9 cellular contexts compared by ENCODE assay signal in genomic region chr7:43904533-43905208, GRCh38. TPM values are rescaled to one million over a fixed set of nuclear protein-coding genes. Genes with fewer than 3 reads are reported as not detected.
DNase-seq lines count a peak whose midpoint lies in the region; ATAC-seq lines count a peak whose summit lies in the region.
"Had no signal": no experiment of that assay in that cellular context is flagged by ENCODE, and none has a peak within 500 bp of the region (broad histone marks: within the 10 kb centered on the region; RNA-seq: fewer than 3 reads in every experiment).

No MANE protein-coding gene starts in this region.

- POLR2A ChIA-PET in activated CD8-positive, alpha-beta T cell treated with anti-CD3 and anti-CD28 coated beads, Interleukin-2, amount 10 ng/mL, durations not matched to agents 7 days and 5 days (lab: Charles Lee), result interaction anchor here (0.6 to 2.9 kb wide), 5 partner anchors 10 to 1503 kb away, joined by 3 to 9 read pairs (median 4); partner anchors contain the start of gene MRPS24

- H3K27me3 ChIP-seq in iPS-15b (ENCODE audit: control insufficient read depth, insufficient read depth, low read length) (peaks cover 2% of the 10 kb centered on the region), stomach smooth muscle (ENCODE audit: control insufficient read depth in 1 of 2, insufficient read depth in 2 of 2, low read length in 2 of 2) (no peaks in the 10 kb centered on the region)

- peaks cover 16% of the 10 kb centered on the region for H3K4me1 ChIP-seq in iPS-15b (ENCODE audit: control insufficient read depth, insufficient read depth, low read length)
- peaks cover 15% of the 10 kb centered on the region for H3K4me1 ChIP-seq in stomach smooth muscle (ENCODE audit: control insufficient read depth, insufficient read depth, low read length)

- no peaks in the 10 kb centered on the region for H3K27me3 Mint-ChIP-seq in activated CD8-positive, alpha-beta T cell treated with anti-CD3 and anti-CD28 coated beads, Interleukin-2, amount 10 ng/mL, durations not matched to agents 7 days and 5 days (ENCODE audit: low read depth)

- H3K4me3 ChIP-seq in iPS-15b (ENCODE audit: low read depth, low read length) (peak overlapping the region; percentile 64), stomach smooth muscle (ENCODE audit: low read length in 2 of 2) (peak overlapping the region; percentile 71 to 86)

- no peaks in the 10 kb centered on the region for H3K9me3 Mint-ChIP-seq in activated CD8-positive, alpha-beta T cell treated with anti-CD3 and anti-CD28 coated beads, Interleukin-2, amount 10 ng/mL, durations not matched to agents 7 days and 5 days (ENCODE audit: insufficient read depth)

- H3K27ac Mint-ChIP-seq in activated CD8-positive, alpha-beta T cell treated with anti-CD3 and anti-CD28 coated beads, Interleukin-2, amount 10 ng/mL, durations not matched to agents 7 days and 5 days, result no peak overlapping the region

- H3K36me3 ChIP-seq in iPS-15b (ENCODE audit: control insufficient read depth, insufficient read depth, low read length) (no peaks in the 10 kb centered on the region), stomach smooth muscle (ENCODE audit: control insufficient read depth in 2 of 2, insufficient read depth in 2 of 2, low read length in 2 of 2) (no peaks in the 10 kb centered on the region)

- CTCF ChIA-PET in activated CD8-positive, alpha-beta T cell treated with anti-CD3 and anti-CD28 coated beads, Interleukin-2, amount 10 ng/mL, durations not matched to agents 7 days and 5 days (lab: Charles Lee), result interaction anchor here (1.3 kb wide), 1 partner anchor 13 kb away, joined by 3 read pairs; no protein-coding TSS in a partner anchor

- H3K9ac ChIP-seq in iPS-15b (ENCODE audit: low read depth, low read length) (no peak overlapping the region), stomach smooth muscle (ENCODE audit: low read length in 2 of 2) (peak overlapping the region; percentile 87 to 91)

- peak; percentile 46 to 50 for ATAC-seq in activated CD4-positive, CD25-positive, alpha-beta regulatory T cell treated with anti-CD3 and anti-CD28 coated beads, Interleukin-2, amount 50 U/mL, for 24 hours
- ATAC-seq in activated CD8-positive, alpha-beta T cell treated with anti-CD3 and anti-CD28 coated beads, Interleukin-2, amount 10 ng/mL, durations not matched to agents 7 days and 5 days, result no peak
- ATAC-seq in HG03378 (IDR thresholded peaks at IDR 0.05; ENCODE audit: unreplicated experiment), result no peak

- H3K4me3 Mint-ChIP-seq in activated CD8-positive, alpha-beta T cell treated with anti-CD3 and anti-CD28 coated beads, Interleukin-2, amount 10 ng/mL, durations not matched to agents 7 days and 5 days, result peak overlapping the region; percentile 89

- DNase-seq in activated CD4-positive, CD25-positive, alpha-beta regulatory T cell treated with anti-CD3 and anti-CD28 coated beads, Interleukin-2, amount 50 U/mL, for 72 hours, result no peak
- no peak for DNase-seq in activated CD8-positive, alpha-beta T cell treated with anti-CD3 and anti-CD28 coated beads, Interleukin-2, amount 10 ng/mL, durations not matched to agents 7 days and 5 days
- DNase-seq in islet precursor cell (no peak), caudate nucleus (lab: John Stamatoyannopoulos, UW) (no peak)
- DNase-seq: NCI-H1694 had no signal

- H3K9me3 ChIP-seq in iPS-15b (ENCODE audit: control insufficient read depth, insufficient read depth, low read length) (no peaks in the 10 kb centered on the region), stomach smooth muscle (ENCODE audit: control insufficient read depth in 2 of 2, low read length in 2 of 2) (no peaks in the 10 kb centered on the region)

- peaks cover 1% of the 10 kb centered on the region for H3K36me3 Mint-ChIP-seq in activated CD8-positive, alpha-beta T cell treated with anti-CD3 and anti-CD28 coated beads, Interleukin-2, amount 10 ng/mL, durations not matched to agents 7 days and 5 days (ENCODE audit: low read depth)

- H3K27ac ChIP-seq in stomach smooth muscle (ENCODE audit: low read length) (peak overlapping the region; percentile 76), caudate nucleus (ENCODE audit: low read depth, low read length) (no peak overlapping the region)

- peaks cover 24% of the 10 kb centered on the region for H3K4me1 Mint-ChIP-seq in activated CD8-positive, alpha-beta T cell treated with anti-CD3 and anti-CD28 coated beads, Interleukin-2, amount 10 ng/mL, durations not matched to agents 7 days and 5 days (ENCODE audit: low read depth)

RNA-seq across cellular contexts. Expression of gene URGCP, which starts 1.7 kb away (rescaled TPM):
- total RNA-seq in activated CD8-positive, alpha-beta T cell treated with anti-CD3 and anti-CD28 coated beads, Interleukin-2, amount 10 ng/mL, durations not matched to agents 7 days and 5 days, result 10 to 100 TPM; 24.1 to 24.7 TPM

RNA-seq across cellular contexts. Expression of gene UBE2D4, which starts 21.6 kb away (rescaled TPM):
- 1 to 10 TPM; 6.3 to 6.8 TPM for total RNA-seq in activated CD8-positive, alpha-beta T cell treated with anti-CD3 and anti-CD28 coated beads, Interleukin-2, amount 10 ng/mL, durations not matched to agents 7 days and 5 days

RNA-seq across cellular contexts. Expression of gene MRPS24, which starts 35.4 kb away (rescaled TPM):
- total RNA-seq in activated CD8-positive, alpha-beta T cell treated with anti-CD3 and anti-CD28 coated beads, Interleukin-2, amount 10 ng/mL, durations not matched to agents 7 days and 5 days, result 10 to 100 TPM; 88.5 to 91.3 TPM

Comparison
In these comparisons a context has a peak if more than half of its experiments do, and no peak if none do; other contexts are left out.
1. ATAC-seq: peak in activated CD4-positive, CD25-positive, alpha-beta regulatory T cell treated with anti-CD3 and anti-CD28 coated beads, Interleukin-2, amount 50 U/mL, for 24 hours (2 of 2); none in activated CD8-positive, alpha-beta T cell treated with anti-CD3 and anti-CD28 coated beads, Interleukin-2, amount 10 ng/mL, durations not matched to agents 7 days and 5 days (single experiment) and HG03378 (single experiment).